1 cellular context compared by ENCODE assay signal in genomic region chr3:69252631-69253030, GRCh38.
TF ChIP-seq lines count a peak whose summit lies in the region.

No MANE protein-coding gene starts in this region.

TF ChIP-seq in SK-N-SH, 30 proteins besides CTCF, POLR2A, EP300 and RAD21 (continued from another document):
- TF ChIP-seq REST (IDR thresholded peaks at IDR 0.05; ENCODE audit: low read depth, low read length) = no peak
- no peak for TF ChIP-seq POLR2AphosphoS5 (IDR thresholded peaks at IDR 0.05; ENCODE audit: low read depth, low read length)
- no peak for TF ChIP-seq TEAD4 (IDR thresholded peaks at IDR 0.05; ENCODE audit: borderline replicate concordance, insufficient read depth)
TF ChIP-seq in SK-N-SH: peak in this region for 0.
